ENCODE assay signal across 9 cellular contexts in the genomic region with DNA sequence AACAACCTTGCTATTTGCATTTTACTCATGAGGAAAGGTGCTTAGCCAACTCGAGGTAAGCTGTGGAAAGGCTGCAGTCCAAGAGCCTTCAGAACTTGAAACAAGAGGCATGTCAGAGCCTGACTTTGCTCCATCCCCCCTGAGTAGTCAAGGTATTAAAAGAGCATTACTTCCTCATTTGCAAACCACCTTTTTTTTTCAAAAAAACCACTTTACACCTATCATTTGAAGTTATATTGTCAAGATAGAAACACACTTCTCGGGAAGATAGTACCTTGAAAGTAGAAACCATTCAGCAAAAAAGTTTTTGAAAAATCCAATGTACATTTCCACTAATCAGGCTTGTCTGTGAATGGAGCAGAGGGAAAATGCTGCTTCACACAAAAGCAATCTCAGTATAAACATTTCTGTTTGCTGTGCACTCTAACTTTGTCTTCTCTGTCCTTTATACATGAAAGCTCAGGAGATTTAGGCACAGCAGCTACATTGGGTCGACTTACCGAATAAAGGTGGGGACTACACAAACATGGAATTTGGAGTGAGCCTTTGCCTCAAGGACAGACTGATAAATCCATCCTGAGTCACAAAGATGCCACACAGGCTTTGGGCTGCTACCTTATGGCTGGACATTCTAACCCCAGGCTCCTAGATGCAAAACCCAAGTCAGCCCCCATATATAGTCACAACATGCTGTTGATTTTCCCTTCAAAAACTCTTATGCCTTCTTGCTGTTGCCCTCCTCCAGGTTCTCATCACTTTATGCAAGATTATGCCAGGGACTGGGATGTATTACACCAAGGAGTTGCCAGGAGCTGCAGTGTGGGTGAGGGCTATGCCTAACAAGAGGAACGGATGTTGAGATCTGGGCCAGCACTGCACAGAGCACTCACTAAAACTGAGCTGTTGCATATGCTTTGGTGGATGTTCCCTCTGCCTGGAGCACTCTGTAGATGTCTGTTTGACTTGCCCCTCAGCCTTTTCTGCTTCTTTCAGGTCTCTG. TPM values are rescaled to one million over a fixed set of nuclear protein-coding genes. Genes with fewer than 3 reads are reported as not detected.
DNase-seq lines count a peak whose midpoint lies in the region; ATAC-seq, FAIRE-seq and TF ChIP-seq lines count a peak whose summit lies in the region.
"Had no signal": no experiment of that assay in that cellular context is flagged by ENCODE, and none has a peak within 500 bp of the region (broad histone marks: within the 10 kb centered on the region; RNA-seq: fewer than 3 reads in every experiment).

No MANE protein-coding gene starts in this region.

- peak overlapping the region; percentile 63 for H3K9ac ChIP-seq in keratinocyte (ENCODE audit: control insufficient read depth, extremely low read depth, insufficient read depth, low read length)

- H3K27ac ChIP-seq in keratinocyte (ENCODE audit: control insufficient read depth, insufficient read depth, low read length) = peak overlapping the region; percentile 65
- H3K27ac ChIP-seq: HL-60 had no signal

- H3K9me3 ChIP-seq in keratinocyte (ENCODE audit: control insufficient read depth, low read depth, low read length) = no peaks in the 10 kb centered on the region

- no peaks in the 10 kb centered on the region for H4K20me1 ChIP-seq in keratinocyte (ENCODE audit: control insufficient read depth, extremely low read depth, insufficient read depth, low read length)

- peak; percentile 66 for FAIRE-seq in keratinocyte (lab: Jason Lieb, UNC)

- H3K4me3 ChIP-seq in GM06990 (replicated peaks; ENCODE audit: low read depth, low read length) (no peak overlapping the region; the same call in 1 of the 2 replicates), keratinocyte (ENCODE audit: control insufficient read depth in 2 of 3, extremely low read depth in 1 of 3, insufficient read depth in 2 of 3, low read depth in 1 of 3, low read length in 3 of 3) (peak overlapping the region in 2 of 3 experiments; percentile 44 to 60)

- H3K4me1 ChIP-seq in keratinocyte (ENCODE audit: control insufficient read depth, extremely low read depth, insufficient read depth, low read length) = peaks cover 72% of the 10 kb centered on the region

- H3K27me3 ChIP-seq in GM06990 (replicated peaks; ENCODE audit: control insufficient read depth, insufficient read depth, low read length) = no peaks in the 10 kb centered on the region
- H3K27me3 ChIP-seq in keratinocyte (ENCODE audit: control insufficient read depth, extremely low read depth, insufficient read depth, low read length) = no peaks in the 10 kb centered on the region

- DNase-seq in GM06990 (ENCODE audit: extremely low read depth, insufficient read length) (peak; percentile 64), KBM-7 (peak; percentile 53), keratinocyte (ENCODE audit: low read depth, low spot score) (no peak), dedifferentiated amniotic fluid mesenchymal stem cell (ENCODE audit: extremely low spot score) (no peak), superior temporal gyrus (ENCODE audit: extremely low spot score) (no peak)
- no peak for DNase-seq in stimulated activated naive CD4-positive, alpha-beta T cell treated with Interleukin-2 at 50 U/mL for 16 hours (lab: John Stamatoyannopoulos, UW)
- no peak for DNase-seq in stimulated activated CD4-positive, alpha-beta T cell treated with anti-CD3 and anti-CD28 coated beads, Interleukin-12 subunit alpha, Interleukin-12 subunit beta, amount 100 ng/mL, for 4 hours

- in situ Hi-C loops in KBM-7 (cut with MboI; ENCODE audit: low pct_unique_long_range_greater_than_20kb, low sequenced_read_pairs) = no loop called here

- H3K9me1 ChIP-seq in keratinocyte (ENCODE audit: control insufficient read depth, extremely low read depth, insufficient read depth, low read length) = peaks cover 2% of the 10 kb centered on the region

- H3K79me2 ChIP-seq in keratinocyte (ENCODE audit: control insufficient read depth, insufficient read depth, low read length) = no peaks in the 10 kb centered on the region

- dilution Hi-C loops in keratinocyte (cut with MboI; ENCODE audit: extremely low pct_ligation_motif_present, low sequenced_read_pairs) = no loop called here

- H3K4me2 ChIP-seq in keratinocyte (ENCODE audit: control insufficient read depth, extremely low read depth, insufficient read depth, low read depth, low read length) = peak overlapping the region; percentile 80

- peak; percentile 58 for ATAC-seq in GM21526 (IDR thresholded peaks at IDR 0.05; ENCODE audit: low FRiP score, unreplicated experiment)

- TF ChIP-seq CTCF in GM06990 (IDR thresholded peaks at IDR 0.05; ENCODE audit: insufficient read depth, low read length, poor library complexity, severe bottlenecking) = no peak
- no peak for TF ChIP-seq CTCF in keratinocyte (optimal IDR thresholded peaks at IDR 0.05 in 1 of 3, IDR thresholded peaks at IDR 0.05 in 1 of 3, conservative IDR thresholded peaks at IDR 0.05 in 1 of 3; ENCODE audit: extremely low read depth in 1 of 3, insufficient read depth in 2 of 3, low read length in 3 of 3)

- peak overlapping the region; percentile 10 for H2AFZ ChIP-seq in keratinocyte (ENCODE audit: control insufficient read depth, low read length)

- H3K36me3 ChIP-seq in GM06990 (ENCODE audit: control insufficient read depth, insufficient read depth, low read length) = no peaks in the 10 kb centered on the region
- H3K36me3 ChIP-seq in keratinocyte (ENCODE audit: control insufficient read depth in 2 of 2, extremely low read depth in 1 of 2, insufficient read depth in 2 of 2, low read length in 2 of 2) = no peaks in the 10 kb centered on the region

RNA-seq across cellular contexts. Expression of a gene that starts 41.4 kb away (rescaled TPM):
- polyA plus RNA-seq in keratinocyte = 23.6 to 36.4 TPM (median 30.2 TPM) in 3 replicates
- 19.6 TPM for polyA plus RNA-seq in keratinocyte (2011; ENCODE audit: low read depth)
- polyA plus RNA-seq in keratinocyte (2011; cell fraction: cytosol; rRNA removed) = 15.2 and 25.0 TPM in 2 replicates
- polyA plus RNA-seq in keratinocyte (2011; cell fraction: nucleus; rRNA removed) = 29.7 and 37.8 TPM in 2 replicates
- polyA plus RNA-seq in keratinocyte (2012; ENCODE audit: low replicate concordance) = 10.5 and 21.2 TPM in 2 replicates
- 23.4 to 66.9 TPM (median 41.5 TPM) in 3 replicates for polyA minus RNA-seq in keratinocyte
- 22.6 TPM for polyA minus RNA-seq in keratinocyte (2011; cell fraction: cytosol; rRNA and poly(A)+ RNA removed)
- polyA minus RNA-seq in keratinocyte (2011; cell fraction: nucleus; rRNA and poly(A)+ RNA removed) = 28.4 and 65.1 TPM in 2 replicates

Comparison
In these comparisons a context has a peak if more than half of its experiments do, and no peak if none do; other contexts are left out.
1. DNase-seq: peak in GM06990 (single experiment) and KBM-7 (single experiment); none in keratinocyte (single experiment), dedifferentiated amniotic fluid mesenchymal stem cell (single experiment), superior temporal gyrus (single experiment), stimulated activated naive CD4-positive, alpha-beta T cell treated with Interleukin-2 at 50 U/mL for 16 hours (single experiment) and stimulated activated CD4-positive, alpha-beta T cell treated with anti-CD3 and anti-CD28 coated beads, Interleukin-12 subunit alpha, Interleukin-12 subunit beta, amount 100 ng/mL, for 4 hours (single experiment).